In genomic region chr12:84463756-84464495, GRCh38 we compare ENCODE assay signal across 26 cellular contexts.
A peak's percentile ranks its signal among the peaks of the same experiment; 100 is the strongest.
DNase-seq lines count a peak whose midpoint lies in the region; ATAC-seq lines count a peak whose summit lies in the region.
"Had no signal": no experiment of that assay in that cellular context is flagged by ENCODE, and none has a peak within 500 bp of the region (broad histone marks: within the 10 kb centered on the region; RNA-seq: fewer than 3 reads in every experiment).

No MANE protein-coding gene starts in this region.

- H4K12ac ChIP-seq in trophoblast cell (ENCODE audit: low read depth, low read length) = no peak overlapping the region

- H3K4ac ChIP-seq in trophoblast cell (ENCODE audit: low read depth, low read length) = no peak overlapping the region

- DNase-seq in GM23248 (peak; percentile 75), dedifferentiated amniotic fluid mesenchymal stem cell (ENCODE audit: extremely low spot score) (peak; percentile 35), foreskin melanocyte (peak; percentile 2), GOT3 (lab: John Stamatoyannopoulos, UW) (no peak), NCI-H1436 treated with DMSO at 0.1 percent for 48 hours (lab: John Stamatoyannopoulos, UW) (no peak), trophoblast cell (no peak)
- DNase-seq: activated CD4-positive, alpha-beta T cell treated with anti-CD3 and anti-CD28 coated beads for 4 hours; activated CD8-positive, alpha-beta memory T cell treated with anti-CD3 and anti-CD28 coated beads for 24 hours; activated effector memory CD4-positive, alpha-beta T cell treated with anti-CD3 and anti-CD28 coated beads, Interleukin-2, amount 50 U/mL, for 16 hours; activated naive CD8-positive, alpha-beta T cell treated with anti-CD3 and anti-CD28 coated beads for 36 hours; BE2C; body of pancreas; cerebellar nuclear complex; dorsolateral prefrontal cortex; H9; Karpas-422; left colon; NCI-H1436; NCI-H510A; right lobe of liver; stimulated activated CD4-positive, alpha-beta T cell treated with anti-CD3 and anti-CD28 coated beads, Interleukin-4, amount 100 ng/mL, for 4 hours; substantia nigra; upper lobe of right lung had no signal

- H2AFZ ChIP-seq in GM23248 (peak overlapping the region; percentile 19; the same call in 1 of the 2 replicates), trophoblast cell (ENCODE audit: insufficient read depth, low read length, poor library complexity) (no peak overlapping the region)

- no peaks in the 10 kb centered on the region for H3K79me1 ChIP-seq in trophoblast cell (ENCODE audit: low read length)

- no peaks in the 10 kb centered on the region for H3K9me2 ChIP-seq in GM23248 (ENCODE audit: insufficient read depth)

- no peak overlapping the region for H2AK5ac ChIP-seq in trophoblast cell (ENCODE audit: low read length)

- no peak overlapping the region for H2BK120ac ChIP-seq in trophoblast cell (ENCODE audit: insufficient read depth, low read length, poor library complexity)

- no peak for ATAC-seq in GM21528 (IDR thresholded peaks at IDR 0.05; ENCODE audit: low FRiP score, unreplicated experiment)
- ATAC-seq: body of pancreas; left colon; right lobe of liver; stimulated activated memory B cell treated with anti-CD40 and anti-IgM and Interleukin-4, amounts not matched to agents 10 μg/mL and 1 μg/mL and 100 μg/mL, for 72 hours; upper lobe of right lung had no signal

- no peak overlapping the region for H2BK5ac ChIP-seq in trophoblast cell (ENCODE audit: low read depth, low read length, poor library complexity)

- H3K9ac ChIP-seq in GM23248 (no peak overlapping the region), trophoblast cell (ENCODE audit: low read length) (no peak overlapping the region)

- H3K9me3 ChIP-seq in GM23248 (ENCODE audit: low read depth) (no peaks in the 10 kb centered on the region), trophoblast cell (ENCODE audit: insufficient read depth, low read depth, low read length) (no peaks in the 10 kb centered on the region)
- H3K9me3 ChIP-seq: BE2C, body of pancreas, neutrophil, right lobe of liver, upper lobe of right lung had no signal

- H3K27me3 ChIP-seq in GM23248 (replicated peaks; ENCODE audit: insufficient read depth) = no peaks in the 10 kb centered on the region
- H3K27me3 ChIP-seq in trophoblast cell (ENCODE audit: insufficient read depth, low read length) = no peaks in the 10 kb centered on the region
- H3K27me3 ChIP-seq: BE2C, body of pancreas, dorsolateral prefrontal cortex, neutrophil, right lobe of liver, upper lobe of right lung had no signal

- H4K20me1 ChIP-seq in GM23248 (ENCODE audit: insufficient read depth) = no peaks in the 10 kb centered on the region

- H3K36me3 ChIP-seq in GM23248 (ENCODE audit: low read depth) (no peaks in the 10 kb centered on the region), trophoblast cell (ENCODE audit: control insufficient read depth in 1 of 2, insufficient read depth in 2 of 2, low read length in 2 of 2) (no peaks in the 10 kb centered on the region)
- H3K36me3 ChIP-seq: BE2C, neutrophil, right lobe of liver, upper lobe of right lung had no signal

- H3F3A ChIP-seq in GM23248 (ENCODE audit: insufficient read depth) = 0 out of 2 replicates have a peak, but pooled peaks cover 8% of the 10 kb centered on the region

- H3K23ac ChIP-seq in trophoblast cell (ENCODE audit: low read length) = no peak overlapping the region

- no peak overlapping the region for H4K91ac ChIP-seq in trophoblast cell (ENCODE audit: low read depth, low read length)

- no peak overlapping the region for H2BK12ac ChIP-seq in trophoblast cell (ENCODE audit: low read length)

- no peak overlapping the region for H3K27ac ChIP-seq in GM23248
- H3K27ac ChIP-seq in trophoblast cell (ENCODE audit: low read depth, low read length) = no peak overlapping the region
- H3K27ac ChIP-seq: body of pancreas, dorsolateral prefrontal cortex, neutrophil, right lobe of liver, upper lobe of right lung had no signal

- H3K4me2 ChIP-seq in GM23248 (ENCODE audit: unreplicated experiment) (no peak overlapping the region), trophoblast cell (ENCODE audit: low read length) (no peak overlapping the region)

- H4K8ac ChIP-seq in trophoblast cell (ENCODE audit: low read depth, low read length) = no peak overlapping the region

- H3K4me3 ChIP-seq in GM23248 (no peak overlapping the region), trophoblast cell (ENCODE audit: low read depth, low read length) (no peak overlapping the region)
- H3K4me3 ChIP-seq: body of pancreas, dorsolateral prefrontal cortex, right lobe of liver, upper lobe of right lung had no signal

- in situ Hi-C loops in GM23248 (cut with MboI) = no loop called here

- H3K4me1 ChIP-seq in GM23248 (ENCODE audit: insufficient read depth) = peaks cover 13% of the 10 kb centered on the region
- H3K4me1 ChIP-seq in trophoblast cell (ENCODE audit: control insufficient read depth in 1 of 2, insufficient read depth in 2 of 2, low read length in 2 of 2) = no peaks in the 10 kb centered on the region
- H3K4me1 ChIP-seq: BE2C, body of pancreas, right lobe of liver, upper lobe of right lung had no signal

- 0 to 2% methylated on average over 2 of the region's 2 CpGs for WGBS in GM23248 (ENCODE audit: low coverage in 1 of 2, low lambda C conversion rate in 2 of 2, missing lambda C conversion rate in 2 of 2), 2 experiments
- WGBS in trophoblast cell (ENCODE audit: extremely low coverage, insufficient coverage, insufficient read length) = no CpG with 5 or more reads among the region's 2 CpGs

- H3K18ac ChIP-seq in trophoblast cell (ENCODE audit: low read length) = no peak overlapping the region

- no peak overlapping the region for H3K14ac ChIP-seq in trophoblast cell (ENCODE audit: low read length)

- no peaks in the 10 kb centered on the region for H3K79me2 ChIP-seq in GM23248 (ENCODE audit: insufficient read depth)
- H3K79me2 ChIP-seq in trophoblast cell (ENCODE audit: control insufficient read depth, insufficient read depth, low read length, poor library complexity) = no peaks in the 10 kb centered on the region

Comparison
In these comparisons a context has a peak if more than half of its experiments do, and no peak if none do; other contexts are left out.
1. DNase-seq: peak in GM23248 (single experiment), dedifferentiated amniotic fluid mesenchymal stem cell (single experiment) and foreskin melanocyte (single experiment); none in GOT3 (single experiment), NCI-H1436 treated with DMSO at 0.1 percent for 48 hours (single experiment) and trophoblast cell (0 of 2).